Comparison of ENCODE assay signal across 19 cellular contexts in the genomic region with DNA sequence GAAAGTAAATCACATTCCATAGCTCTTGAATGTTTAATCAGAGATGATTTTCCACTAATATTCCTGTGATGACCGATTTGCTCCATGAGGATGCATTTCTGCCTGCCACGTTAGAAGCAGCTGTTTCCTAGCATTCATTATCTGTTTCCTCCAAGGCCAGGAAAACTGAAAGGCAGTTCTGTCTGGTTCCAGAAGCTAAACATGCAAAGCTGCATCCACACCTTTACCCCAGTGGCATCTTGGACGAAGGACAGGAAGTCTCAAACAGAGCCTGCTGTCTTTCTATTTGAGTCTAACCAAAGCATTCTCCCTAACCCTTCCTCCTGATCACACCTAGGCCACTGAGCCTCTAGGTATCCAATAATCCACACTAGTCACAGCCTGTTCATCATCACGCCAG. TPM values are rescaled to one million over a fixed set of nuclear protein-coding genes. Genes with fewer than 3 reads are reported as not detected.
DNase-seq lines count a peak whose midpoint lies in the region; ATAC-seq, FAIRE-seq and TF ChIP-seq lines count a peak whose summit lies in the region.
"Had no signal": no experiment of that assay in that cellular context is flagged by ENCODE, and none has a peak within 500 bp of the region (broad histone marks: within the 10 kb centered on the region; RNA-seq: fewer than 3 reads in every experiment).

No MANE protein-coding gene starts in this region.

- H3K27me3 Mint-ChIP-seq in naive thymus-derived CD8-positive, alpha-beta T cell: peaks cover 0 to 4% (median 2%) of the 10 kb centered on the region in 5 donors
- H3K27me3 Mint-ChIP-seq in activated CD8-positive, alpha-beta memory T cell treated with anti-CD3 and anti-CD28 coated beads, Interleukin-2, amount 10 ng/mL, durations not matched to agents 7 days and 5 days: no peaks in the 10 kb centered on the region
- H3K27me3 Mint-ChIP-seq in activated naive CD4-positive, alpha-beta T cell treated with anti-CD3 and anti-CD28 coated beads for 36 hours (ENCODE audit: low read depth): peaks cover 2% of the 10 kb centered on the region

- H3K27me3 ChIP-seq in AG04450 (ENCODE audit: control insufficient read depth, insufficient read depth, low read length) (no peaks in the 10 kb centered on the region), pancreas (no peaks in the 10 kb centered on the region)

- H3K4me3 ChIP-seq in AG04450 (ENCODE audit: low read depth, low read length) (no peak overlapping the region), fibroblast of the aortic adventitia (ENCODE audit: low read depth, low read length) (no peak overlapping the region), pancreas (no peak overlapping the region)
- H3K4me3 ChIP-seq: K562 had no signal

- ATAC-seq in pancreas: peak in 3 of 4 donors; percentile 11 to 35 (median 12)
- ATAC-seq in naive thymus-derived CD8-positive, alpha-beta T cell: no peak
- ATAC-seq in activated CD8-positive, alpha-beta memory T cell treated with anti-CD3 and anti-CD28 coated beads, Interleukin-2, amount 10 ng/mL, durations not matched to agents 7 days and 5 days: no peak
- ATAC-seq: K562, WTC11 had no signal

- TF ChIP-seq CTCF in AG04450 (IDR thresholded peaks at IDR 0.05; ENCODE audit: low read depth, low read length): no peak
- TF ChIP-seq CTCF in fibroblast of the aortic adventitia (IDR thresholded peaks at IDR 0.05; ENCODE audit: insufficient read depth, low read length): no peak
- no peak for TF ChIP-seq CTCF in pancreas (IDR thresholded peaks at IDR 0.05)

- WGBS in pancreas, 2 donors: 35 to 39% methylated on average over 4 of the region's 4 CpGs

- FAIRE-seq in pancreas (lab: Jason Lieb, UNC): no peak
- FAIRE-seq: endometrium, K562 had no signal

- H3K36me3 ChIP-seq in pancreas: no peaks in the 10 kb centered on the region

- CTCF ChIA-PET in AG04450 (lab: Charles Lee): no interaction called here
- CTCF ChIA-PET in activated CD8-positive, alpha-beta memory T cell treated with anti-CD3 and anti-CD28 coated beads, Interleukin-2, amount 10 ng/mL, durations not matched to agents 7 days and 5 days (lab: Charles Lee): no interaction called here
- CTCF ChIA-PET in activated naive CD4-positive, alpha-beta T cell treated with anti-CD3 and anti-CD28 coated beads for 36 hours (lab: Charles Lee): no interaction called here

- H3K9me3 ChIP-seq in AG04450 (ENCODE audit: control insufficient read depth, insufficient read depth, low read length) (no peaks in the 10 kb centered on the region), pancreas (no peaks in the 10 kb centered on the region)

- H3K27ac Mint-ChIP-seq in naive thymus-derived CD8-positive, alpha-beta T cell: no peak overlapping the region
- no peak overlapping the region for H3K27ac Mint-ChIP-seq in activated CD8-positive, alpha-beta memory T cell treated with anti-CD3 and anti-CD28 coated beads, Interleukin-2, amount 10 ng/mL, durations not matched to agents 7 days and 5 days
- no peak overlapping the region for H3K27ac Mint-ChIP-seq in activated naive CD4-positive, alpha-beta T cell treated with anti-CD3 and anti-CD28 coated beads for 36 hours
- H3K27ac Mint-ChIP-seq: stimulated activated naive CD8-positive, alpha-beta T cell treated with anti-CD3 and anti-CD28 coated beads, Interleukin-15, Interleukin-2, amounts not matched to agents 100 ng/mL and 50 ng/mL, for 24 hours; WTC11 had no signal

- H3K36me3 Mint-ChIP-seq in naive thymus-derived CD8-positive, alpha-beta T cell: no peaks in the 10 kb centered on the region
- no peaks in the 10 kb centered on the region for H3K36me3 Mint-ChIP-seq in activated CD8-positive, alpha-beta memory T cell treated with anti-CD3 and anti-CD28 coated beads, Interleukin-2, amount 10 ng/mL, durations not matched to agents 7 days and 5 days
- no peaks in the 10 kb centered on the region for H3K36me3 Mint-ChIP-seq in activated naive CD4-positive, alpha-beta T cell treated with anti-CD3 and anti-CD28 coated beads for 36 hours (ENCODE audit: low read depth)
- H3K36me3 Mint-ChIP-seq: WTC11 had no signal

- intact Hi-C loops in pancreas (cut with DNase I): no loop called here
- intact Hi-C loops in activated naive CD4-positive, alpha-beta T cell treated with anti-CD3 and anti-CD28 coated beads for 36 hours (cut with micrococcal nuclease): no loop called here

- H3K4me1 Mint-ChIP-seq in naive thymus-derived CD8-positive, alpha-beta T cell: no peaks in the 10 kb centered on the region
- H3K4me1 Mint-ChIP-seq in activated CD8-positive, alpha-beta memory T cell treated with anti-CD3 and anti-CD28 coated beads, Interleukin-2, amount 10 ng/mL, durations not matched to agents 7 days and 5 days: no peaks in the 10 kb centered on the region
- no peaks in the 10 kb centered on the region for H3K4me1 Mint-ChIP-seq in activated naive CD4-positive, alpha-beta T cell treated with anti-CD3 and anti-CD28 coated beads for 36 hours (ENCODE audit: low read depth)
- H3K4me1 Mint-ChIP-seq: central memory CD8-positive, alpha-beta T cell had no signal

- DNase-seq in AG04450 (ENCODE audit: low read depth, low spot score): no peak
- peak; percentile 56 to 65 for DNase-seq in NCI-H526 (lab: John Stamatoyannopoulos, UW)
- DNase-seq in fibroblast of the aortic adventitia (ENCODE audit: low read depth): peak; percentile 46
- DNase-seq in pancreas: no peak
- DNase-seq in naive thymus-derived CD8-positive, alpha-beta T cell: no peak
- no peak for DNase-seq in COR-L47 (lab: John Stamatoyannopoulos, UW)
- DNase-seq in activated CD8-positive, alpha-beta memory T cell treated with anti-CD3 and anti-CD28 coated beads, Interleukin-2, amount 10 ng/mL, durations not matched to agents 7 days and 5 days: no peak
- no peak for DNase-seq in activated naive CD4-positive, alpha-beta T cell treated with anti-CD3 and anti-CD28 coated beads for 36 hours
- DNase-seq: amniotic stem cell; NCI-H2107; stimulated activated CD4-positive, alpha-beta T cell treated with anti-CD3 and anti-CD28 coated beads, Interleukin-15, amount 100 ng/mL, for 24 hours; T-helper 1 cell had no signal

- peak overlapping the region; percentile 31 for H3K27ac ChIP-seq in AG04450 (ENCODE audit: low read depth, low read length)
- peak overlapping the region in 1 of 4 donors; percentile 9 for H3K27ac ChIP-seq in pancreas
- H3K27ac ChIP-seq: parathyroid adenoma, RWPE1 had no signal

- H3K4me3 Mint-ChIP-seq in naive thymus-derived CD8-positive, alpha-beta T cell: no peak overlapping the region
- no peak overlapping the region for H3K4me3 Mint-ChIP-seq in activated CD8-positive, alpha-beta memory T cell treated with anti-CD3 and anti-CD28 coated beads, Interleukin-2, amount 10 ng/mL, durations not matched to agents 7 days and 5 days
- H3K4me3 Mint-ChIP-seq in activated naive CD4-positive, alpha-beta T cell treated with anti-CD3 and anti-CD28 coated beads for 36 hours: no peak overlapping the region
- H3K4me3 Mint-ChIP-seq: central memory CD8-positive, alpha-beta T cell; stimulated activated naive CD8-positive, alpha-beta T cell treated with anti-CD3 and anti-CD28 coated beads, Interleukin-15, Interleukin-2, amounts not matched to agents 100 ng/mL and 50 ng/mL, for 24 hours; WTC11 had no signal

- H3K9me3 Mint-ChIP-seq in naive thymus-derived CD8-positive, alpha-beta T cell: no peaks in the 10 kb centered on the region
- H3K9me3 Mint-ChIP-seq in activated CD8-positive, alpha-beta memory T cell treated with anti-CD3 and anti-CD28 coated beads, Interleukin-2, amount 10 ng/mL, durations not matched to agents 7 days and 5 days (ENCODE audit: low read depth): no peaks in the 10 kb centered on the region
- H3K9me3 Mint-ChIP-seq in activated naive CD4-positive, alpha-beta T cell treated with anti-CD3 and anti-CD28 coated beads for 36 hours: no peaks in the 10 kb centered on the region
- H3K9me3 Mint-ChIP-seq: central memory CD8-positive, alpha-beta T cell; stimulated activated naive CD8-positive, alpha-beta T cell treated with anti-CD3 and anti-CD28 coated beads, Interleukin-15, Interleukin-2, amounts not matched to agents 100 ng/mL and 50 ng/mL, for 24 hours; WTC11 had no signal

- H3K4me1 ChIP-seq in pancreas: peaks cover 5 to 47% (median 42%) of the 10 kb centered on the region in 3 donors

- POLR2A ChIA-PET in AG04450 (lab: Yijun Ruan, JAX): no interaction called here
- POLR2A ChIA-PET in naive thymus-derived CD8-positive, alpha-beta T cell (lab: Charles Lee): no interaction called here

RNA-seq across cellular contexts. Expression of gene CNKSR3, which starts 27.6 kb away (rescaled TPM):
- polyA plus RNA-seq in AG04450 (2011; rRNA removed): 8.6 and 10.1 TPM in 2 replicates
- polyA minus RNA-seq in AG04450 (2011; rRNA and poly(A)+ RNA removed): 13.7 and 16.9 TPM in 2 replicates
- total RNA-seq in fibroblast of the aortic adventitia (ENCODE audit: low replicate concordance): 4.3 and 11.7 TPM in 2 replicates
- 10 to 100 TPM; 14.3 to 24.2 (median 18.6) TPM for total RNA-seq in pancreas
- polyA plus RNA-seq in pancreas: 10 to 100 TPM in 1 of 2 donors, 1 to 10 TPM in 1; 7.6 to 21.3 TPM
- total RNA-seq in naive thymus-derived CD8-positive, alpha-beta T cell: not detected
- polyA plus RNA-seq in naive thymus-derived CD8-positive, alpha-beta T cell: under 1 TPM in 1 of 3 donors, not detected in 2; 0.01 TPM
- not detected for total RNA-seq in activated CD8-positive, alpha-beta memory T cell treated with anti-CD3 and anti-CD28 coated beads, Interleukin-2, amount 10 ng/mL, durations not matched to agents 7 days and 5 days
- total RNA-seq in activated naive CD4-positive, alpha-beta T cell treated with anti-CD3 and anti-CD28 coated beads for 36 hours: under 1 TPM; 0.12 TPM

Comparison
In these comparisons a context has a peak if more than half of its experiments do, and no peak if none do; other contexts are left out.
1. DNase-seq: peak in NCI-H526 (2 of 2) and fibroblast of the aortic adventitia (single experiment); none in AG04450 (single experiment), pancreas (0 of 6), naive thymus-derived CD8-positive, alpha-beta T cell (0 of 10), COR-L47 (single experiment), activated CD8-positive, alpha-beta memory T cell treated with anti-CD3 and anti-CD28 coated beads, Interleukin-2, amount 10 ng/mL, durations not matched to agents 7 days and 5 days (single experiment) and activated naive CD4-positive, alpha-beta T cell treated with anti-CD3 and anti-CD28 coated beads for 36 hours (single experiment).
2. ATAC-seq: peak in pancreas (3 of 4); none in naive thymus-derived CD8-positive, alpha-beta T cell (0 of 2) and activated CD8-positive, alpha-beta memory T cell treated with anti-CD3 and anti-CD28 coated beads, Interleukin-2, amount 10 ng/mL, durations not matched to agents 7 days and 5 days (single experiment).